ENCODE assay signal across 1 cellular context in genomic region chr6:42201382-42201781, GRCh38.
TF ChIP-seq lines count a peak whose summit lies in the region.

No MANE protein-coding gene starts in this region.

TF ChIP-seq in HEK293, 187 proteins besides CTCF, POLR2A, EP300 and RAD21 (continued from another document):
- TF ChIP-seq, protein P1, sequence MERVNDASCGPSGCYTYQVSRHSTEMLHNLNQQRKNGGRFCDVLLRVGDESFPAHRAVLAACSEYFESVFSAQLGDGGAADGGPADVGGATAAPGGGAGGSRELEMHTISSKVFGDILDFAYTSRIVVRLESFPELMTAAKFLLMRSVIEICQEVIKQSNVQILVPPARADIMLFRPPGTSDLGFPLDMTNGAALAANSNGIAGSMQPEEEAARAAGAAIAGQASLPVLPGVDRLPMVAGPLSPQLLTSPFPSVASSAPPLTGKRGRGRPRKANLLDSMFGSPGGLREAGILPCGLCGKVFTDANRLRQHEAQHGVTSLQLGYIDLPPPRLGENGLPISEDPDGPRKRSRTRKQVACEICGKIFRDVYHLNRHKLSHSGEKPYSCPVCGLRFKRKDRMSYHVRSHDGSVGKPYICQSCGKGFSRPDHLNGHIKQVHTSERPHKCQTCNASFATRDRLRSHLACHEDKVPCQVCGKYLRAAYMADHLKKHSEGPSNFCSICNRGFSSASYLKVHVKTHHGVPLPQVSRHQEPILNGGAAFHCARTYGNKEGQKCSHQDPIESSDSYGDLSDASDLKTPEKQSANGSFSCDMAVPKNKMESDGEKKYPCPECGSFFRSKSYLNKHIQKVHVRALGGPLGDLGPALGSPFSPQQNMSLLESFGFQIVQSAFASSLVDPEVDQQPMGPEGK (tag by site-specific recombination; IDR thresholded peaks at IDR 0.05): no peak
- TF ChIP-seq PRDM6 (tag by site-specific recombination; IDR thresholded peaks at IDR 0.05) (0 out of 2 replicates have a peak, but pooled peaks have one; percentile 32), ZNF530 (tag by site-specific recombination; IDR thresholded peaks at IDR 0.05; ENCODE audit: low read depth) (no peak)
- TF ChIP-seq, protein P2, sequence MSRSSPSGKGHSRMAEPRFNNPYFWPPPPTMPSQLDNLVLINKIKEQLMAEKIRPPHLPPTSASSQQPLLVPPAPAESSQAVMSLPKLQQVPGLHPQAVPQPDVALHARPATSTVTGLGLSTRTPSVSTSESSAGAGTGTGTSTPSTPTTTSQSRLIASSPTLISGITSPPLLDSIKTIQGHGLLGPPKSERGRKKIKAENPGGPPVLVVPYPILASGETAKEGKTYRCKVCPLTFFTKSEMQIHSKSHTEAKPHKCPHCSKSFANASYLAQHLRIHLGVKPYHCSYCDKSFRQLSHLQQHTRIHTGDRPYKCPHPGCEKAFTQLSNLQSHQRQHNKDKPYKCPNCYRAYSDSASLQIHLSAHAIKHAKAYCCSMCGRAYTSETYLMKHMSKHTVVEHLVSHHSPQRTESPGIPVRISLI (tag by site-specific recombination; IDR thresholded peaks at IDR 0.05): no peak
TF ChIP-seq in HEK293: peak in this region for 6.
